17 cellular contexts compared by ENCODE assay signal in genomic region chr22:25351631-25352293, GRCh38.
"Had no signal": no experiment of that assay in that cellular context is flagged by ENCODE, and none has a peak within 500 bp of the region (broad histone marks: within the 10 kb centered on the region; RNA-seq: fewer than 3 reads in every experiment).

No MANE protein-coding gene starts in this region.

- H3K9me3 Mint-ChIP-seq: activated CD4-positive, alpha-beta T cell treated with anti-CD3 and anti-CD28 coated beads, Interleukin-2, amount 10 ng/mL, durations not matched to agents 24 days and 14 days; activated CD8-positive, alpha-beta T cell treated with anti-CD3 and anti-CD28 coated beads for 36 hours; activated naive CD4-positive, alpha-beta T cell treated with anti-CD3 and anti-CD28 coated beads, Interleukin-2, amount 50 U/mL, for 72 hours; activated T-cell treated with anti-CD3 and anti-CD28 coated beads, Interleukin-2, amount 50 U/mL, for 4 hours; nephron progenitor cell; T-cell had no signal

- H3K36me3 ChIP-seq: prostate gland had no signal

- H3K4me1 ChIP-seq: adrenal gland, prostate gland, right atrium auricular region had no signal

- H3K27ac Mint-ChIP-seq: activated CD4-positive, alpha-beta T cell treated with anti-CD3 and anti-CD28 coated beads, Interleukin-2, amount 10 ng/mL, durations not matched to agents 24 days and 14 days; activated CD8-positive, alpha-beta T cell treated with anti-CD3 and anti-CD28 coated beads for 36 hours; activated naive CD4-positive, alpha-beta T cell treated with anti-CD3 and anti-CD28 coated beads, Interleukin-2, amount 50 U/mL, for 72 hours; nephron progenitor cell; T-cell had no signal

- DNase-seq: activated CD4-positive, alpha-beta T cell treated with anti-CD3 and anti-CD28 coated beads, Interleukin-2, amount 10 ng/mL, durations not matched to agents 24 days and 14 days; activated CD8-positive, alpha-beta T cell treated with anti-CD3 and anti-CD28 coated beads for 36 hours; activated T-cell treated with anti-CD3 and anti-CD28 coated beads, Interleukin-2, amount 50 U/mL, for 4 hours; hippocampal formation; islet precursor cell; nephron progenitor cell; occipital lobe; stimulated activated CD4-positive, alpha-beta T cell treated with anti-CD3 and anti-CD28 coated beads, Interleukin-15, amount 100 ng/mL, for 24 hours; stimulated activated CD4-positive, alpha-beta T cell treated with anti-CD3 and anti-CD28 coated beads, Interleukin-2, amount 100 ng/mL, for 48 hours; T-cell had no signal

- H3K4me3 Mint-ChIP-seq: activated CD4-positive, alpha-beta T cell treated with anti-CD3 and anti-CD28 coated beads, Interleukin-2, amount 10 ng/mL, durations not matched to agents 24 days and 14 days; activated CD8-positive, alpha-beta T cell treated with anti-CD3 and anti-CD28 coated beads for 36 hours; activated T-cell treated with anti-CD3 and anti-CD28 coated beads, Interleukin-2, amount 50 U/mL, for 4 hours; nephron progenitor cell; T-cell had no signal

- H3K27me3 ChIP-seq: adrenal gland, dorsolateral prefrontal cortex, right atrium auricular region had no signal

- H3K27ac ChIP-seq: adrenal gland, dorsolateral prefrontal cortex, prostate gland, right atrium auricular region, skin epidermis, thoracic aorta had no signal

- H3K4me1 Mint-ChIP-seq: nephron progenitor cell, T-cell had no signal

- H3K4me3 ChIP-seq: adrenal gland, dorsolateral prefrontal cortex, prostate gland, right atrium auricular region, skin epidermis, thoracic aorta had no signal

- H3K9me3 ChIP-seq: adrenal gland, prostate gland, right atrium auricular region, thoracic aorta had no signal

- H3K27me3 Mint-ChIP-seq: activated CD4-positive, alpha-beta T cell treated with anti-CD3 and anti-CD28 coated beads, Interleukin-2, amount 10 ng/mL, durations not matched to agents 24 days and 14 days; activated CD8-positive, alpha-beta T cell treated with anti-CD3 and anti-CD28 coated beads for 36 hours; T-cell had no signal
